14 cellular contexts compared by ENCODE assay signal in the genomic region with DNA sequence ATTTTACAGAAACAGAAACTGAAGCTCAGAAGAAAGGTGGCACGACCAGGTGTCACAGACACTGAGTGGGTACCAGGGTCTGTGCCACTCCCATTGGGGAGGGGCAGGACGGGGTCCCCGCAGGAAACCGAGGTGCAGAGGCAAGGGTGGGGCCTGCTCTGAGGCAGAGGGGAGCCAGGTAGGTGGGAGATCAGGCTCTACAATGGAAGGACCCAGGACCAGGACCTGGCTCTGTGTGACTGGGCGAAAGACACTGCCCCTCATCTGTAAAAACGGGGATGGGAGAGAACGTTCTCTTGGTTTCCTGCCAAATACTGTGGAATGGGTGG. TPM values are rescaled to one million over a fixed set of nuclear protein-coding genes. Genes with fewer than 3 reads are reported as not detected.
DNase-seq lines count a peak whose midpoint lies in the region; ATAC-seq and TF ChIP-seq lines count a peak whose summit lies in the region.
"Had no signal": no experiment of that assay in that cellular context is flagged by ENCODE, and none has a peak within 500 bp of the region (broad histone marks: within the 10 kb centered on the region; RNA-seq: fewer than 3 reads in every experiment).

No MANE protein-coding gene starts in this region.

- H3K4me2 ChIP-seq in OCI-LY3 (ENCODE audit: low read length) (peak overlapping the region; percentile 97), fibroblast of lung (ENCODE audit: extremely low read depth, insufficient read depth, low read length) (peak overlapping the region; percentile 93)

- H3K79me2 ChIP-seq in OCI-LY3 (ENCODE audit: low read length), result peaks cover 41% of the 10 kb centered on the region
- peaks cover 30% of the 10 kb centered on the region for H3K79me2 ChIP-seq in fibroblast of lung (ENCODE audit: control insufficient read depth, insufficient read depth, low read length)
- H3K79me2 ChIP-seq: parathyroid adenoma had no signal

- CTCF ChIA-PET in activated naive CD4-positive, alpha-beta T cell treated with anti-CD3 and anti-CD28 coated beads for 36 hours (lab: Charles Lee), result interaction anchor here (0.6 to 2.4 kb wide), 4 partner anchors 9 to 39 kb away, joined by 3 to 10 read pairs (median 6); partner anchors contain the start of gene DACT3

- no peaks in the 10 kb centered on the region for H3K9me3 Mint-ChIP-seq in activated naive CD4-positive, alpha-beta T cell treated with anti-CD3 and anti-CD28 coated beads for 36 hours
- H3K9me3 Mint-ChIP-seq in stimulated activated naive CD8-positive, alpha-beta T cell treated with anti-CD3 and anti-CD28 coated beads, Interleukin-15, amount 100 ng/mL, for 72 hours, result no peaks in the 10 kb centered on the region
- H3K9me3 Mint-ChIP-seq in progenitor cell of endocrine pancreas (ENCODE audit: low read depth), result no peaks in the 10 kb centered on the region

- peaks cover 10% of the 10 kb centered on the region for H3K36me3 Mint-ChIP-seq in activated naive CD4-positive, alpha-beta T cell treated with anti-CD3 and anti-CD28 coated beads for 36 hours (ENCODE audit: low read depth)
- H3K36me3 Mint-ChIP-seq in progenitor cell of endocrine pancreas (ENCODE audit: insufficient read depth), result no peaks in the 10 kb centered on the region

- H3K4me3 ChIP-seq in OCI-LY3 (ENCODE audit: low read length), result peak overlapping the region; percentile 73
- peak overlapping the region in 3 of 4 experiments; percentile 45 to 56 (median 46) for H3K4me3 ChIP-seq in fibroblast of lung (replicated peaks in 1 of 4; ENCODE audit: control extremely low read depth in 1 of 4, insufficient read depth in 1 of 4, low read depth in 3 of 4, low read length in 4 of 4)
- H3K4me3 ChIP-seq: SJSA1 had no signal

- peaks cover 71% of the 10 kb centered on the region for H3K4me1 Mint-ChIP-seq in activated naive CD4-positive, alpha-beta T cell treated with anti-CD3 and anti-CD28 coated beads for 36 hours (ENCODE audit: low read depth)
- peaks cover 87% of the 10 kb centered on the region for H3K4me1 Mint-ChIP-seq in stimulated activated naive CD8-positive, alpha-beta T cell treated with anti-CD3 and anti-CD28 coated beads, Interleukin-15, amount 100 ng/mL, for 72 hours
- H3K4me1 Mint-ChIP-seq in progenitor cell of endocrine pancreas (ENCODE audit: low read depth), result peaks cover 1% of the 10 kb centered on the region

- ATAC-seq in stimulated activated naive CD8-positive, alpha-beta T cell treated with anti-CD3 and anti-CD28 coated beads, Interleukin-15, amount 100 ng/mL, for 72 hours, result no peak
- ATAC-seq in GM19023 (IDR thresholded peaks at IDR 0.05; ENCODE audit: unreplicated experiment) (no peak), HG02981 (IDR thresholded peaks at IDR 0.05; ENCODE audit: unreplicated experiment) (no peak)

- H2AFZ ChIP-seq in OCI-LY3 (ENCODE audit: low read depth, low read length), result no peak overlapping the region
- no peak overlapping the region for H2AFZ ChIP-seq in fibroblast of lung (ENCODE audit: low read length)
- H2AFZ ChIP-seq: parathyroid adenoma had no signal

- H3K36me3 ChIP-seq in OCI-LY3 (replicated peaks; ENCODE audit: low read depth, low read length), result peaks cover 30% of the 10 kb centered on the region
- peaks cover 3% of the 10 kb centered on the region for H3K36me3 ChIP-seq in fibroblast of lung (ENCODE audit: control insufficient read depth, insufficient read depth, low read length)
- H3K36me3 ChIP-seq: SJSA1 had no signal

- H3K9me3 ChIP-seq in OCI-LY3 (ENCODE audit: insufficient read depth, low read length), result no peaks in the 10 kb centered on the region
- no peaks in the 10 kb centered on the region for H3K9me3 ChIP-seq in fibroblast of lung (ENCODE audit: control insufficient read depth, insufficient read depth, low read depth, low read length)
- H3K9me3 ChIP-seq: SJSA1 had no signal

- peak overlapping the region; percentile 61 for H3K4me3 Mint-ChIP-seq in activated naive CD4-positive, alpha-beta T cell treated with anti-CD3 and anti-CD28 coated beads for 36 hours
- peak overlapping the region; percentile 83 to 94 for H3K4me3 Mint-ChIP-seq in stimulated activated naive CD8-positive, alpha-beta T cell treated with anti-CD3 and anti-CD28 coated beads, Interleukin-15, amount 100 ng/mL, for 72 hours
- H3K4me3 Mint-ChIP-seq in progenitor cell of endocrine pancreas (ENCODE audit: low read depth), result no peak overlapping the region

- peaks cover 89% of the 10 kb centered on the region for H3K4me1 ChIP-seq in OCI-LY3 (ENCODE audit: low read length)
- peaks cover 38% of the 10 kb centered on the region for H3K4me1 ChIP-seq in fibroblast of lung (ENCODE audit: control insufficient read depth, extremely low read depth, insufficient read depth, low read length)
- H3K4me1 ChIP-seq: parathyroid adenoma, SJSA1 had no signal

- H3K27me3 ChIP-seq in OCI-LY3 (ENCODE audit: low read depth, low read length), result no peaks in the 10 kb centered on the region
- no peaks in the 10 kb centered on the region for H3K27me3 ChIP-seq in fibroblast of lung (ENCODE audit: control insufficient read depth, insufficient read depth, low read length)
- H3K27me3 ChIP-seq: SJSA1 had no signal

- peak overlapping the region; percentile 94 for H3K27ac ChIP-seq in OCI-LY3 (ENCODE audit: low read length)
- peak overlapping the region; percentile 45 for H3K27ac ChIP-seq in fibroblast of lung (ENCODE audit: insufficient read depth, low read length)
- H3K27ac ChIP-seq: parathyroid adenoma, SJSA1 had no signal

- intact Hi-C loops in activated naive CD4-positive, alpha-beta T cell treated with anti-CD3 and anti-CD28 coated beads for 36 hours (cut with micrococcal nuclease), result no loop called here

- H3K27me3 Mint-ChIP-seq in activated naive CD4-positive, alpha-beta T cell treated with anti-CD3 and anti-CD28 coated beads for 36 hours (ENCODE audit: low read depth), result no peaks in the 10 kb centered on the region
- no peaks in the 10 kb centered on the region for H3K27me3 Mint-ChIP-seq in stimulated activated naive CD8-positive, alpha-beta T cell treated with anti-CD3 and anti-CD28 coated beads, Interleukin-15, amount 100 ng/mL, for 72 hours
- H3K27me3 Mint-ChIP-seq in progenitor cell of endocrine pancreas, result peaks cover 12% of the 10 kb centered on the region

- no peak for DNase-seq in activated naive CD4-positive, alpha-beta T cell treated with anti-CD3 and anti-CD28 coated beads for 36 hours
- no peak for DNase-seq in activated naive CD4-positive, alpha-beta T cell treated with anti-CD3 and anti-CD28 coated beads, Interleukin-2, amount 50 U/mL, for 16 hours
- DNase-seq in fibroblast of lung (ENCODE audit: low read depth in 2 of 2) (no peak), progenitor cell of endocrine pancreas (ENCODE audit: low spot score, unreplicated experiment) (no peak)
- no peak for DNase-seq in stimulated activated naive CD8-positive, alpha-beta T cell treated with anti-CD3 and anti-CD28 coated beads, Interleukin-15, amount 100 ng/mL, for 72 hours
- DNase-seq: activated CD4-positive, CD25-positive, alpha-beta regulatory T cell; central memory CD4-positive, alpha-beta T cell; NCI-H1930 had no signal

- TF ChIP-seq CTCF in OCI-LY3 (IDR thresholded peaks at IDR 0.05; ENCODE audit: low read depth, low read length), result no peak
- no peak for TF ChIP-seq CTCF in fibroblast of lung (conservative IDR thresholded peaks at IDR 0.05 in 1 of 2, IDR thresholded peaks at IDR 0.05 in 1 of 2; ENCODE audit: low read depth in 1 of 2, low read length in 2 of 2)
- TF ChIP-seq CTCF in progenitor cell of endocrine pancreas (IDR thresholded peaks at IDR 0.05; ENCODE audit: unreplicated experiment), result no peak

- H4K20me1 ChIP-seq in OCI-LY3 (ENCODE audit: insufficient read depth, low read length), result no peaks in the 10 kb centered on the region
- no peaks in the 10 kb centered on the region for H4K20me1 ChIP-seq in fibroblast of lung (ENCODE audit: control insufficient read depth, extremely low read depth, insufficient read depth, low read length)

- H3K9ac ChIP-seq in OCI-LY3 (ENCODE audit: low read length) (peak overlapping the region; percentile 67), fibroblast of lung (ENCODE audit: insufficient read depth, low read length) (peak overlapping the region; percentile 1)
- H3K9ac ChIP-seq: parathyroid adenoma had no signal

- H3K27ac Mint-ChIP-seq in activated naive CD4-positive, alpha-beta T cell treated with anti-CD3 and anti-CD28 coated beads for 36 hours, result peak overlapping the region; percentile 65
- H3K27ac Mint-ChIP-seq in stimulated activated naive CD8-positive, alpha-beta T cell treated with anti-CD3 and anti-CD28 coated beads, Interleukin-15, amount 100 ng/mL, for 72 hours, result peak overlapping the region; percentile 84 to 89
- no peak overlapping the region for H3K27ac Mint-ChIP-seq in progenitor cell of endocrine pancreas

RNA-seq across cellular contexts. Expression of gene PTGIR, which starts 2.8 kb away (rescaled TPM):
- 10 to 100 TPM; 16.3 to 17.2 TPM for total RNA-seq in activated naive CD4-positive, alpha-beta T cell treated with anti-CD3 and anti-CD28 coated beads for 36 hours
- total RNA-seq in fibroblast of lung (10.3 and 16.5 TPM in 2 replicates), progenitor cell of endocrine pancreas (not detected in 2 replicates)
- 8.4 and 27.8 TPM in 2 replicates for polyA plus RNA-seq in fibroblast of lung
- polyA plus RNA-seq in fibroblast of lung (2012), result 16.1 and 39.3 TPM in 2 replicates
- 7.5 and 23.6 TPM in 2 replicates for polyA minus RNA-seq in fibroblast of lung (ENCODE audit: low replicate concordance)
- total RNA-seq: SJSA1 had no signal

RNA-seq across cellular contexts. Expression of gene GNG8, which starts 13.9 kb away (rescaled TPM):
- total RNA-seq in activated naive CD4-positive, alpha-beta T cell treated with anti-CD3 and anti-CD28 coated beads for 36 hours, result 1 to 10 TPM; 7.1 to 8.1 TPM
- total RNA-seq in fibroblast of lung (not detected in 2 replicates), progenitor cell of endocrine pancreas (not detected in 2 replicates)
- not detected in 2 replicates for polyA plus RNA-seq in fibroblast of lung
- not detected in 2 replicates for polyA plus RNA-seq in fibroblast of lung (2012)
- polyA minus RNA-seq in fibroblast of lung (ENCODE audit: low replicate concordance), result not detected in 2 replicates
- total RNA-seq: Daoy, SJSA1 had no signal

RNA-seq across cellular contexts. Expression of gene CALM3, which starts 21.0 kb away (rescaled TPM):
- total RNA-seq in activated naive CD4-positive, alpha-beta T cell treated with anti-CD3 and anti-CD28 coated beads for 36 hours, result 100 to 1,000 TPM; 482 to 500 TPM
- 92.5 and 160 TPM in 2 replicates for total RNA-seq in fibroblast of lung
- polyA plus RNA-seq in fibroblast of lung, result 901 and 1,408 TPM in 2 replicates
- polyA plus RNA-seq in fibroblast of lung (2012), result 511 and 655 TPM in 2 replicates
- polyA minus RNA-seq in fibroblast of lung (ENCODE audit: low replicate concordance), result 254 and 316 TPM in 2 replicates
- 387 and 399 TPM in 2 replicates for total RNA-seq in progenitor cell of endocrine pancreas

RNA-seq across cellular contexts. Expression of gene DACT3, which starts 38.9 kb away (rescaled TPM):
- total RNA-seq in activated naive CD4-positive, alpha-beta T cell treated with anti-CD3 and anti-CD28 coated beads for 36 hours, result 1 to 10 TPM; 2.4 to 3.0 TPM
- total RNA-seq in fibroblast of lung (4.1 and 5.6 TPM in 2 replicates), progenitor cell of endocrine pancreas (2.6 and 3.1 TPM in 2 replicates)
- polyA plus RNA-seq in fibroblast of lung, result 9.3 and 11.5 TPM in 2 replicates
- 9.4 and 12.0 TPM in 2 replicates for polyA plus RNA-seq in fibroblast of lung (2012)
- polyA minus RNA-seq in fibroblast of lung (ENCODE audit: low replicate concordance), result 5.3 and 7.0 TPM in 2 replicates

Comparison
In these comparisons a context has a peak if more than half of its experiments do, and no peak if none do; other contexts are left out.
1. RNA of gene PTGIR, which starts 2.8 kb away (total RNA-seq): 16.3 to 17.2 TPM in activated naive CD4-positive, alpha-beta T cell treated with anti-CD3 and anti-CD28 coated beads for 36 hours and 10.3 to 16.5 TPM in fibroblast of lung; not detected in progenitor cell of endocrine pancreas; every median in the first group is over 10 times any median in the second.